Comparison of ENCODE assay signal across 2 cellular contexts in the genomic region with DNA sequence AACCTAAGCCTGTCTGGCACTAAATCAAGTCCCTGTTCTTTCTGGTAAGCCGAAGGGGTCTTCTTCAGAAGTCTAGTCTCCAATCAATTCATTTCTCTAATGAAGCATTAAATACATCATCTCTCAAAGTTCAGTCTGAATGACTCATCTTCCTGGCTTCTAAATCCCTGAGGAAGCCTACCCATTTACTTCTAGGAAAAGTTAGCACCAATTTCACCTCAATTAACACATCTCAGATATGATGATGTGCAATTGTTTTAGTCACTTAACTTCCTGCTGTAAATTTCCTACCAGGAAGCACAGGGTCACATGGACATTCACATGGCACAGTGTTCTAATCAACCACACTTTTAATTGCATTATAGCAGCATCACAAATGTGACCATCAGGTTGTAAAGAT.
TF ChIP-seq lines count a peak whose summit lies in the region.

No MANE protein-coding gene starts in this region.

TF ChIP-seq in GM23338, 12 proteins besides CTCF, POLR2A, EP300 and RAD21 (continues in another document):
- TF ChIP-seq ZNF114 (CRISPR knock-in tag; IDR thresholded peaks at IDR 0.05) = no peak
- TF ChIP-seq NANOG (IDR thresholded peaks at IDR 0.05; ENCODE audit: borderline replicate concordance) = no peak
- TF ChIP-seq, protein P1, sequence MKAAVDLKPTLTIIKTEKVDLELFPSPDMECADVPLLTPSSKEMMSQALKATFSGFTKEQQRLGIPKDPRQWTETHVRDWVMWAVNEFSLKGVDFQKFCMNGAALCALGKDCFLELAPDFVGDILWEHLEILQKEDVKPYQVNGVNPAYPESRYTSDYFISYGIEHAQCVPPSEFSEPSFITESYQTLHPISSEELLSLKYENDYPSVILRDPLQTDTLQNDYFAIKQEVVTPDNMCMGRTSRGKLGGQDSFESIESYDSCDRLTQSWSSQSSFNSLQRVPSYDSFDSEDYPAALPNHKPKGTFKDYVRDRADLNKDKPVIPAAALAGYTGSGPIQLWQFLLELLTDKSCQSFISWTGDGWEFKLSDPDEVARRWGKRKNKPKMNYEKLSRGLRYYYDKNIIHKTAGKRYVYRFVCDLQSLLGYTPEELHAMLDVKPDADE (IDR thresholded peaks at IDR 0.05) = no peak
- TF ChIP-seq CREB1 (CRISPR knock-in tag; IDR thresholded peaks at IDR 0.05; ENCODE audit: low read depth) = no peak
- TF ChIP-seq, protein P2, sequence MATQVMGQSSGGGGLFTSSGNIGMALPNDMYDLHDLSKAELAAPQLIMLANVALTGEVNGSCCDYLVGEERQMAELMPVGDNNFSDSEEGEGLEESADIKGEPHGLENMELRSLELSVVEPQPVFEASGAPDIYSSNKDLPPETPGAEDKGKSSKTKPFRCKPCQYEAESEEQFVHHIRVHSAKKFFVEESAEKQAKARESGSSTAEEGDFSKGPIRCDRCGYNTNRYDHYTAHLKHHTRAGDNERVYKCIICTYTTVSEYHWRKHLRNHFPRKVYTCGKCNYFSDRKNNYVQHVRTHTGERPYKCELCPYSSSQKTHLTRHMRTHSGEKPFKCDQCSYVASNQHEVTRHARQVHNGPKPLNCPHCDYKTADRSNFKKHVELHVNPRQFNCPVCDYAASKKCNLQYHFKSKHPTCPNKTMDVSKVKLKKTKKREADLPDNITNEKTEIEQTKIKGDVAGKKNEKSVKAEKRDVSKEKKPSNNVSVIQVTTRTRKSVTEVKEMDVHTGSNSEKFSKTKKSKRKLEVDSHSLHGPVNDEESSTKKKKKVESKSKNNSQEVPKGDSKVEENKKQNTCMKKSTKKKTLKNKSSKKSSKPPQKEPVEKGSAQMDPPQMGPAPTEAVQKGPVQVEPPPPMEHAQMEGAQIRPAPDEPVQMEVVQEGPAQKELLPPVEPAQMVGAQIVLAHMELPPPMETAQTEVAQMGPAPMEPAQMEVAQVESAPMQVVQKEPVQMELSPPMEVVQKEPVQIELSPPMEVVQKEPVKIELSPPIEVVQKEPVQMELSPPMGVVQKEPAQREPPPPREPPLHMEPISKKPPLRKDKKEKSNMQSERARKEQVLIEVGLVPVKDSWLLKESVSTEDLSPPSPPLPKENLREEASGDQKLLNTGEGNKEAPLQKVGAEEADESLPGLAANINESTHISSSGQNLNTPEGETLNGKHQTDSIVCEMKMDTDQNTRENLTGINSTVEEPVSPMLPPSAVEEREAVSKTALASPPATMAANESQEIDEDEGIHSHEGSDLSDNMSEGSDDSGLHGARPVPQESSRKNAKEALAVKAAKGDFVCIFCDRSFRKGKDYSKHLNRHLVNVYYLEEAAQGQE (IDR thresholded peaks at IDR 0.05; ENCODE audit: unreplicated experiment) = no peak
- TF ChIP-seq, protein P3, sequence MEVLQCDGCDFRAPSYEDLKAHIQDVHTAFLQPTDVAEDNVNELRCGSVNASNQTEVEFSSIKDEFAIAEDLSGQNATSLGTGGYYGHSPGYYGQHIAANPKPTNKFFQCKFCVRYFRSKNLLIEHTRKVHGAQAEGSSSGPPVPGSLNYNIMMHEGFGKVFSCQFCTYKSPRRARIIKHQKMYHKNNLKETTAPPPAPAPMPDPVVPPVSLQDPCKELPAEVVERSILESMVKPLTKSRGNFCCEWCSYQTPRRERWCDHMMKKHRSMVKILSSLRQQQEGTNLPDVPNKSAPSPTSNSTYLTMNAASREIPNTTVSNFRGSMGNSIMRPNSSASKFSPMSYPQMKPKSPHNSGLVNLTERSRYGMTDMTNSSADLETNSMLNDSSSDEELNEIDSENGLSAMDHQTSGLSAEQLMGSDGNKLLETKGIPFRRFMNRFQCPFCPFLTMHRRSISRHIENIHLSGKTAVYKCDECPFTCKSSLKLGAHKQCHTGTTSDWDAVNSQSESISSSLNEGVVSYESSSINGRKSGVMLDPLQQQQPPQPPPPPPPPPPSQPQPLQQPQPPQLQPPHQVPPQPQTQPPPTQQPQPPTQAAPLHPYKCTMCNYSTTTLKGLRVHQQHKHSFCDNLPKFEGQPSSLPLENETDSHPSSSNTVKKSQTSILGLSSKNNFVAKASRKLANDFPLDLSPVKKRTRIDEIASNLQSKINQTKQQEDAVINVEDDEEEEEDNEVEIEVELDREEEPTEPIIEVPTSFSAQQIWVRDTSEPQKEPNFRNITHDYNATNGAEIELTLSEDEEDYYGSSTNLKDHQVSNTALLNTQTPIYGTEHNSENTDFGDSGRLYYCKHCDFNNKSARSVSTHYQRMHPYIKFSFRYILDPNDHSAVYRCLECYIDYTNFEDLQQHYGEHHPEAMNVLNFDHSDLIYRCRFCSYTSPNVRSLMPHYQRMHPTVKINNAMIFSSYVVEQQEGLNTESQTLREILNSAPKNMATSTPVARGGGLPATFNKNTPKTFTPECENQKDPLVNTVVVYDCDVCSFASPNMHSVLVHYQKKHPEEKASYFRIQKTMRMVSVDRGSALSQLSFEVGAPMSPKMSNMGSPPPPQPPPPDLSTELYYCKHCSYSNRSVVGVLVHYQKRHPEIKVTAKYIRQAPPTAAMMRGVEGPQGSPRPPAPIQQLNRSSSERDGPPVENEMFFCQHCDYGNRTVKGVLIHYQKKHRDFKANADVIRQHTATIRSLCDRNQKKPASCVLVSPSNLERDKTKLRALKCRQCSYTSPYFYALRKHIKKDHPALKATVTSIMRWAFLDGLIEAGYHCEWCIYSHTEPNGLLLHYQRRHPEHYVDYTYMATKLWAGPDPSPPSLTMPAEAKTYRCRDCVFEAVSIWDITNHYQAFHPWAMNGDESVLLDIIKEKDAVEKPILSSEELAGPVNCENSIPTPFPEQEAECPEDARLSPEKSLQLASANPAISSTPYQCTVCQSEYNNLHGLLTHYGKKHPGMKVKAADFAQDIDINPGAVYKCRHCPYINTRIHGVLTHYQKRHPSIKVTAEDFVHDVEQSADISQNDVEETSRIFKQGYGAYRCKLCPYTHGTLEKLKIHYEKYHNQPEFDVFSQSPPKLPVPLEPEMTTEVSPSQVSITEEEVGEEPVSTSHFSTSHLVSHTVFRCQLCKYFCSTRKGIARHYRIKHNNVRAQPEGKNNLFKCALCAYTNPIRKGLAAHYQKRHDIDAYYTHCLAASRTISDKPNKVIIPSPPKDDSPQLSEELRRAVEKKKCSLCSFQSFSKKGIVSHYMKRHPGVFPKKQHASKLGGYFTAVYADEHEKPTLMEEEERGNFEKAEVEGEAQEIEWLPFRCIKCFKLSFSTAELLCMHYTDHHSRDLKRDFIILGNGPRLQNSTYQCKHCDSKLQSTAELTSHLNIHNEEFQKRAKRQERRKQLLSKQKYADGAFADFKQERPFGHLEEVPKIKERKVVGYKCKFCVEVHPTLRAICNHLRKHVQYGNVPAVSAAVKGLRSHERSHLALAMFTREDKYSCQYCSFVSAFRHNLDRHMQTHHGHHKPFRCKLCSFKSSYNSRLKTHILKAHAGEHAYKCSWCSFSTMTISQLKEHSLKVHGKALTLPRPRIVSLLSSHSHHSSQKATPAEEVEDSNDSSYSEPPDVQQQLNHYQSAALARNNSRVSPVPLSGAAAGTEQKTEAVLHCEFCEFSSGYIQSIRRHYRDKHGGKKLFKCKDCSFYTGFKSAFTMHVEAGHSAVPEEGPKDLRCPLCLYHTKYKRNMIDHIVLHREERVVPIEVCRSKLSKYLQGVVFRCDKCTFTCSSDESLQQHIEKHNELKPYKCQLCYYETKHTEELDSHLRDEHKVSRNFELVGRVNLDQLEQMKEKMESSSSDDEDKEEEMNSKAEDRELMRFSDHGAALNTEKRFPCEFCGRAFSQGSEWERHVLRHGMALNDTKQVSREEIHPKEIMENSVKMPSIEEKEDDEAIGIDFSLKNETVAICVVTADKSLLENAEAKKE (CRISPR knock-in tag; IDR thresholded peaks at IDR 0.05) = no peak
- no peak for TF ChIP-seq ZNF331 (CRISPR knock-in tag; IDR thresholded peaks at IDR 0.05; ENCODE audit: low read depth)
- TF ChIP-seq EZH2phosphoT487 (IDR thresholded peaks at IDR 0.05; ENCODE audit: unreplicated experiment) = no peak
- no peak for TF ChIP-seq JUNB (IDR thresholded peaks at IDR 0.05; ENCODE audit: unreplicated experiment)
- TF ChIP-seq POLR2AphosphoS5 (IDR thresholded peaks at IDR 0.05; ENCODE audit: low read depth) = no peak

TF ChIP-seq in endothelial cell of umbilical vein, 7 proteins besides CTCF, POLR2A, EP300 and RAD21:
- peak; percentile 90 for TF ChIP-seq FOS (IDR thresholded peaks at IDR 0.05; ENCODE audit: borderline replicate concordance, insufficient read depth, low read length)
- TF ChIP-seq JUN (IDR thresholded peaks at IDR 0.05; ENCODE audit: borderline replicate concordance, insufficient read depth, insufficient read length, low read depth) = peak; percentile 82
- TF ChIP-seq EZH2 (IDR thresholded peaks at IDR 0.05; ENCODE audit: borderline replicate concordance, low read depth, low read length, severe bottlenecking) = no peak
- TF ChIP-seq POLR2AphosphoS5 (IDR thresholded peaks at IDR 0.05; ENCODE audit: insufficient read depth, low read depth, low read length) = peak; percentile 50
- no peak for TF ChIP-seq MYC (IDR thresholded peaks at IDR 0.05; ENCODE audit: low read depth, low read length)
- TF ChIP-seq GATA2 (IDR thresholded peaks at IDR 0.05; ENCODE audit: insufficient read depth, insufficient read length, low read depth, low read length) = peak; percentile 71
